Comparison of ENCODE assay signal across 26 cellular contexts in the genomic region with DNA sequence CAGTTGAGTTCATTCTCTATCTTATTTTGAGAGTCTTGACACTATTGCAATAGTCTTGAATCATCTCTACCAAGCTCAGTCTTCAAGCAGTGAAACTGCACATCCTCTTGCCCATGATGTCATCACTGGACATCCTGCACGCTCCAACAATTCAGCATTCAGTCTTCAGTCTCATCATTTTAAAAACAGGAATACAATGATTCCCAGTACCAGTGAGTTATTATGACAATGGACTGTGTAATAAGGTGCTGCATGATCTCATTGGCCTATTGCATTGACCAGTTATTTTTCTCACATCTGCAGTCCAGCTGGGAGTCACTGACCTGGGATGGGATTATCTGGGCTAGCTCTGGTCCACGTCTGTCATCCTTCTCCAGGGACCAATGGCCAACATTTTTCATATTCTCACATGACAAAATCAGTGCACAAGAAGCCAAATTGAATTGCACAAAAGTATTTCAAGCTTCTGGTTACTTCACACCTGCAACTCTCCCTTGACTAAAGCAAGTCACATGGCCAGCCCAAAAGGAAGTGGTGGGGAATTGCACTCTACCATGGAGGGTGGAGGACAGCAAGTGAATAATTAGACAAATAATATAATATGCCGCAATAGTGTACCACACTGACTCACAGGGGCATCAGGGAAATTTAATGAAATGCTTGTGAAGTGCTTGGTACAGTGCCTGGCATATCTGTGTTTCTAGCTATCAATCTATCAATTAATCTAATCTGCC. TPM values are rescaled to one million over a fixed set of nuclear protein-coding genes. Genes with fewer than 3 reads are reported as not detected.
"Had no signal": no experiment of that assay in that cellular context is flagged by ENCODE, and none has a peak within 500 bp of the region (broad histone marks: within the 10 kb centered on the region; RNA-seq: fewer than 3 reads in every experiment).

No MANE protein-coding gene starts in this region.

- H3K27ac Mint-ChIP-seq: activated CD4-positive, alpha-beta T cell treated with anti-CD3 and anti-CD28 coated beads, Interleukin-2, amount 10 ng/mL, durations not matched to agents 24 days and 14 days; activated CD8-positive, alpha-beta T cell treated with anti-CD3 and anti-CD28 coated beads, Interleukin-2, amount 10 ng/mL, durations not matched to agents 7 days and 5 days; activated naive CD4-positive, alpha-beta T cell treated with anti-CD3 and anti-CD28 coated beads, Interleukin-2, amount 10 ng/mL, durations not matched to agents 7 days and 5 days; activated naive CD8-positive, alpha-beta T cell treated with anti-CD3 and anti-CD28 coated beads, Interleukin-2, amount 50 U/mL, for 24 hours; activated T-cell treated with anti-CD3 and anti-CD28 coated beads, Interleukin-2, amount 50 U/mL, for 24 hours; activated T-helper 2 cell treated with anti-CD3 and anti-CD28 coated beads, Interferon-gamma antibody, Interleukin-2, Interleukin-4, amounts not matched to agents 10 μg/mL and 5 μg/mL and 100 μg/mL, durations not matched to agents 14 hours and 24 hours and 36 hours; endodermal cell; mesothelial cell of epicardium; natural killer cell treated with Interleukin-12 subunit alpha and Interleukin-12 subunit beta and Interleukin-15 and Interleukin-18, amount 100 ng/mL, for 72 hours had no signal

- H3K36me3 ChIP-seq: brain microvascular endothelial cell, colonic mucosa, sigmoid colon, tibial artery, uterus had no signal

- DNase-seq: activated CD4-positive, alpha-beta T cell treated with anti-CD3 and anti-CD28 coated beads, Interleukin-2, amount 10 ng/mL, durations not matched to agents 24 days and 14 days; activated CD8-positive, alpha-beta T cell treated with anti-CD3 and anti-CD28 coated beads, Interleukin-2, amount 10 ng/mL, durations not matched to agents 7 days and 5 days; activated naive CD4-positive, alpha-beta T cell treated with anti-CD3 and anti-CD28 coated beads, Interleukin-2, amount 10 ng/mL, durations not matched to agents 7 days and 5 days; activated naive CD8-positive, alpha-beta T cell treated with anti-CD3 and anti-CD28 coated beads, Interleukin-2, amount 50 U/mL, for 24 hours; activated T-cell treated with anti-CD3 and anti-CD28 coated beads, Interleukin-2, amount 50 U/mL, for 24 hours; anterior cingulate cortex; brain microvascular endothelial cell; central memory CD4-positive, alpha-beta T cell; colonic mucosa; endodermal cell; left colon; sigmoid colon; stimulated activated CD8-positive, alpha-beta memory T cell treated with anti-CD3 and anti-CD28 coated beads, Interleukin-4, amount 100 ng/mL, for 48 hours; stimulated activated naive CD4-positive, alpha-beta T cell; T-helper 1 cell; T1000; tibial artery; uterus had no signal

- H3K4me1 ChIP-seq: colonic mucosa, parathyroid adenoma, sigmoid colon, tibial artery, uterus had no signal

- H3K4me1 Mint-ChIP-seq: activated CD4-positive, alpha-beta T cell treated with anti-CD3 and anti-CD28 coated beads, Interleukin-2, amount 10 ng/mL, durations not matched to agents 24 days and 14 days; activated naive CD4-positive, alpha-beta T cell treated with anti-CD3 and anti-CD28 coated beads, Interleukin-2, amount 10 ng/mL, durations not matched to agents 7 days and 5 days; activated naive CD8-positive, alpha-beta T cell treated with anti-CD3 and anti-CD28 coated beads, Interleukin-2, amount 50 U/mL, for 24 hours; mesothelial cell of epicardium had no signal

- H3K27me3 Mint-ChIP-seq: activated naive CD8-positive, alpha-beta T cell treated with anti-CD3 and anti-CD28 coated beads, Interleukin-2, amount 50 U/mL, for 24 hours had no signal

- H3K36me3 Mint-ChIP-seq: activated naive CD4-positive, alpha-beta T cell treated with anti-CD3 and anti-CD28 coated beads, Interleukin-2, amount 10 ng/mL, durations not matched to agents 7 days and 5 days; mesothelial cell of epicardium; natural killer cell treated with Interleukin-12 subunit alpha and Interleukin-12 subunit beta and Interleukin-15 and Interleukin-18, amount 100 ng/mL, for 72 hours had no signal

- H3K9me3 Mint-ChIP-seq: activated CD4-positive, alpha-beta T cell treated with anti-CD3 and anti-CD28 coated beads, Interleukin-2, amount 10 ng/mL, durations not matched to agents 24 days and 14 days; activated naive CD4-positive, alpha-beta T cell treated with anti-CD3 and anti-CD28 coated beads, Interleukin-2, amount 10 ng/mL, durations not matched to agents 7 days and 5 days; activated naive CD8-positive, alpha-beta T cell treated with anti-CD3 and anti-CD28 coated beads, Interleukin-2, amount 50 U/mL, for 24 hours; activated T-cell treated with anti-CD3 and anti-CD28 coated beads, Interleukin-2, amount 50 U/mL, for 24 hours; activated T-helper 2 cell treated with anti-CD3 and anti-CD28 coated beads, Interferon-gamma antibody, Interleukin-2, Interleukin-4, amounts not matched to agents 10 μg/mL and 5 μg/mL and 100 μg/mL, durations not matched to agents 14 hours and 24 hours and 36 hours; mesothelial cell of epicardium had no signal

- H3K27me3 ChIP-seq: brain microvascular endothelial cell, colonic mucosa, sigmoid colon, tibial artery, uterus had no signal

- H3K9ac ChIP-seq: parathyroid adenoma had no signal

- H3K4me3 ChIP-seq: colonic mucosa, lung, sigmoid colon, tibial artery, uterus had no signal

- H2AFZ ChIP-seq: parathyroid adenoma had no signal

- H3K9me3 ChIP-seq: colonic mucosa, sigmoid colon, tibial artery, uterus had no signal

- H3K79me2 ChIP-seq: parathyroid adenoma had no signal

- H3K4me3 Mint-ChIP-seq: activated CD4-positive, alpha-beta T cell treated with anti-CD3 and anti-CD28 coated beads, Interleukin-2, amount 10 ng/mL, durations not matched to agents 24 days and 14 days; activated CD8-positive, alpha-beta T cell treated with anti-CD3 and anti-CD28 coated beads, Interleukin-2, amount 10 ng/mL, durations not matched to agents 7 days and 5 days; activated naive CD4-positive, alpha-beta T cell treated with anti-CD3 and anti-CD28 coated beads, Interleukin-2, amount 10 ng/mL, durations not matched to agents 7 days and 5 days; activated naive CD8-positive, alpha-beta T cell treated with anti-CD3 and anti-CD28 coated beads, Interleukin-2, amount 50 U/mL, for 24 hours; activated T-cell treated with anti-CD3 and anti-CD28 coated beads, Interleukin-2, amount 50 U/mL, for 24 hours; endodermal cell; mesothelial cell of epicardium; natural killer cell treated with Interleukin-12 subunit alpha and Interleukin-12 subunit beta and Interleukin-15 and Interleukin-18, amount 100 ng/mL, for 72 hours had no signal

- H3K27ac ChIP-seq: brain microvascular endothelial cell, colonic mucosa, epithelial cell of prostate, parathyroid adenoma, sigmoid colon, tibial artery, uterus had no signal

- ATAC-seq: activated CD8-positive, alpha-beta T cell treated with anti-CD3 and anti-CD28 coated beads, Interleukin-2, amount 10 ng/mL, durations not matched to agents 7 days and 5 days; activated naive CD8-positive, alpha-beta T cell treated with anti-CD3 and anti-CD28 coated beads, Interleukin-2, amount 50 U/mL, for 24 hours; left colon; natural killer cell treated with Interleukin-12 subunit alpha and Interleukin-12 subunit beta and Interleukin-15 and Interleukin-18, amount 100 ng/mL, for 72 hours had no signal

RNA-seq across cellular contexts. Expression of gene CST2, which starts 6.4 kb away (rescaled TPM):
- total RNA-seq: activated CD4-positive, alpha-beta T cell treated with anti-CD3 and anti-CD28 coated beads, Interleukin-2, amount 10 ng/mL, durations not matched to agents 24 days and 14 days; activated CD8-positive, alpha-beta T cell treated with anti-CD3 and anti-CD28 coated beads, Interleukin-2, amount 10 ng/mL, durations not matched to agents 7 days and 5 days; activated T-helper 2 cell treated with anti-CD3 and anti-CD28 coated beads, Interferon-gamma antibody, Interleukin-2, Interleukin-4, amounts not matched to agents 10 μg/mL and 5 μg/mL and 100 μg/mL, durations not matched to agents 14 hours and 24 hours and 36 hours; colonic mucosa; fibroblast of lung; left colon; natural killer cell treated with Interleukin-12 subunit alpha and Interleukin-12 subunit beta and Interleukin-15 and Interleukin-18, amount 100 ng/mL, for 72 hours; sigmoid colon; subcutaneous adipose tissue; uterus had no signal

RNA-seq across cellular contexts. Expression of gene CST5, which starts 46.6 kb away (rescaled TPM):
- total RNA-seq: activated CD4-positive, alpha-beta T cell treated with anti-CD3 and anti-CD28 coated beads, Interleukin-2, amount 10 ng/mL, durations not matched to agents 24 days and 14 days; activated CD8-positive, alpha-beta T cell treated with anti-CD3 and anti-CD28 coated beads, Interleukin-2, amount 10 ng/mL, durations not matched to agents 7 days and 5 days; activated T-helper 2 cell treated with anti-CD3 and anti-CD28 coated beads, Interferon-gamma antibody, Interleukin-2, Interleukin-4, amounts not matched to agents 10 μg/mL and 5 μg/mL and 100 μg/mL, durations not matched to agents 14 hours and 24 hours and 36 hours; colonic mucosa; endodermal cell; fibroblast of lung; left colon; mesothelial cell of epicardium; natural killer cell treated with Interleukin-12 subunit alpha and Interleukin-12 subunit beta and Interleukin-15 and Interleukin-18, amount 100 ng/mL, for 72 hours; sigmoid colon; subcutaneous adipose tissue; uterus had no signal
